Comparison of ENCODE assay signal across 8 cellular contexts in genomic region chr13:85798999-85799646, GRCh38. TPM values are rescaled to one million over a fixed set of nuclear protein-coding genes. Genes with fewer than 3 reads are reported as not detected.
DNase-seq lines count a peak whose midpoint lies in the region; ATAC-seq and TF ChIP-seq lines count a peak whose summit lies in the region.

A gene with protein sequence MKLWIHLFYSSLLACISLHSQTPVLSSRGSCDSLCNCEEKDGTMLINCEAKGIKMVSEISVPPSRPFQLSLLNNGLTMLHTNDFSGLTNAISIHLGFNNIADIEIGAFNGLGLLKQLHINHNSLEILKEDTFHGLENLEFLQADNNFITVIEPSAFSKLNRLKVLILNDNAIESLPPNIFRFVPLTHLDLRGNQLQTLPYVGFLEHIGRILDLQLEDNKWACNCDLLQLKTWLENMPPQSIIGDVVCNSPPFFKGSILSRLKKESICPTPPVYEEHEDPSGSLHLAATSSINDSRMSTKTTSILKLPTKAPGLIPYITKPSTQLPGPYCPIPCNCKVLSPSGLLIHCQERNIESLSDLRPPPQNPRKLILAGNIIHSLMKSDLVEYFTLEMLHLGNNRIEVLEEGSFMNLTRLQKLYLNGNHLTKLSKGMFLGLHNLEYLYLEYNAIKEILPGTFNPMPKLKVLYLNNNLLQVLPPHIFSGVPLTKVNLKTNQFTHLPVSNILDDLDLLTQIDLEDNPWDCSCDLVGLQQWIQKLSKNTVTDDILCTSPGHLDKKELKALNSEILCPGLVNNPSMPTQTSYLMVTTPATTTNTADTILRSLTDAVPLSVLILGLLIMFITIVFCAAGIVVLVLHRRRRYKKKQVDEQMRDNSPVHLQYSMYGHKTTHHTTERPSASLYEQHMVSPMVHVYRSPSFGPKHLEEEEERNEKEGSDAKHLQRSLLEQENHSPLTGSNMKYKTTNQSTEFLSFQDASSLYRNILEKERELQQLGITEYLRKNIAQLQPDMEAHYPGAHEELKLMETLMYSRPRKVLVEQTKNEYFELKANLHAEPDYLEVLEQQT (minus strand): TSS chr13:85799419. CDS start chr13:85796508, 2,911 bp downstream.

- H3K27me3 Mint-ChIP-seq in stimulated activated naive B cell treated with anti-CD40 and anti-IgM and Interleukin-4, amounts not matched to agents 10 μg/mL and 1 μg/mL and 100 μg/mL, for 72 hours: no peaks in the 10 kb centered on the region
- H3K27me3 Mint-ChIP-seq in effector memory CD8-positive, alpha-beta T cell: no peaks in the 10 kb centered on the region

- no peaks in the 10 kb centered on the region for H3K36me3 Mint-ChIP-seq in stimulated activated naive B cell treated with anti-CD40 and anti-IgM and Interleukin-4, amounts not matched to agents 10 μg/mL and 1 μg/mL and 100 μg/mL, for 72 hours
- no peaks in the 10 kb centered on the region for H3K36me3 Mint-ChIP-seq in effector memory CD8-positive, alpha-beta T cell (ENCODE audit: insufficient read depth)

- H3K4me1 ChIP-seq in BE2C: peaks cover 3% of the 10 kb centered on the region; the same call in 1 of the 2 replicates

- H3K27me3 ChIP-seq in BE2C: no peaks in the 10 kb centered on the region
- H3K27me3 ChIP-seq in kidney epithelial cell (ENCODE audit: control insufficient read depth, insufficient read depth, low read length): no peaks in the 10 kb centered on the region

- no peak for TF ChIP-seq POLR2A in NB4 (IDR thresholded peaks at IDR 0.05; ENCODE audit: extremely low read depth, insufficient read length)

- no peak within 1 kb of the TSS for H3K27ac Mint-ChIP-seq in stimulated activated naive B cell treated with anti-CD40 and anti-IgM and Interleukin-4, amounts not matched to agents 10 μg/mL and 1 μg/mL and 100 μg/mL, for 72 hours
- no peak within 1 kb of the TSS for H3K27ac Mint-ChIP-seq in effector memory CD8-positive, alpha-beta T cell

- DNase-seq in BE2C: peak; percentile 15
- peak; percentile 3 for DNase-seq in NB4 (ENCODE audit: low read depth)
- DNase-seq in kidney epithelial cell (ENCODE audit: low read depth): peak; percentile 49
- no peak for DNase-seq in stimulated activated naive B cell treated with anti-CD40 and anti-IgM and Interleukin-4, amounts not matched to agents 10 μg/mL and 1 μg/mL and 100 μg/mL, for 72 hours
- DNase-seq in SKM-1 (lab: John Stamatoyannopoulos, UW; ENCODE audit: unreplicated experiment): no peak
- no peak for DNase-seq in effector memory CD8-positive, alpha-beta T cell

- TF ChIP-seq CTCF in BE2C (IDR thresholded peaks at IDR 0.05; ENCODE audit: low read depth, low read length): peak; percentile 49
- no peak for TF ChIP-seq CTCF in NB4 (IDR thresholded peaks at IDR 0.05; ENCODE audit: low read depth, low read length)
- TF ChIP-seq CTCF in WI38 (IDR thresholded peaks at IDR 0.05; ENCODE audit: low read depth, low read length): no peak
- TF ChIP-seq CTCF in kidney epithelial cell (IDR thresholded peaks at IDR 0.05; ENCODE audit: insufficient read depth, low read length, poor library complexity, severe bottlenecking): peak; percentile 28

- no peak within 1 kb of the TSS for H3K4me3 Mint-ChIP-seq in stimulated activated naive B cell treated with anti-CD40 and anti-IgM and Interleukin-4, amounts not matched to agents 10 μg/mL and 1 μg/mL and 100 μg/mL, for 72 hours
- no peak within 1 kb of the TSS for H3K4me3 Mint-ChIP-seq in effector memory CD8-positive, alpha-beta T cell

- H3K4me3 ChIP-seq in BE2C (ENCODE audit: low read depth, low read length): peak within 1 kb of the TSS; percentile 9
- H3K4me3 ChIP-seq in NB4 (ENCODE audit: low read depth, low read length): no peak within 1 kb of the TSS
- peak within 1 kb of the TSS; percentile 59 for H3K4me3 ChIP-seq in WI38 (ENCODE audit: low read depth, low read length)
- no peak within 1 kb of the TSS for H3K4me3 ChIP-seq in kidney epithelial cell (ENCODE audit: low read depth, low read length)

- H3K4me1 Mint-ChIP-seq in stimulated activated naive B cell treated with anti-CD40 and anti-IgM and Interleukin-4, amounts not matched to agents 10 μg/mL and 1 μg/mL and 100 μg/mL, for 72 hours: no peaks in the 10 kb centered on the region
- no peaks in the 10 kb centered on the region for H3K4me1 Mint-ChIP-seq in effector memory CD8-positive, alpha-beta T cell (ENCODE audit: low read depth in 2 of 2)

- H3K36me3 ChIP-seq in BE2C (no peaks in the 10 kb centered on the region), kidney epithelial cell (ENCODE audit: control insufficient read depth, insufficient read depth, low read length) (no peaks in the 10 kb centered on the region)

- H3K9me3 ChIP-seq in BE2C: no peaks in the 10 kb centered on the region

- ATAC-seq in stimulated activated naive B cell treated with anti-CD40 and anti-IgM and Interleukin-4, amounts not matched to agents 10 μg/mL and 1 μg/mL and 100 μg/mL, for 72 hours (replicated peaks): no peak
- no peak for ATAC-seq in HG03520 (IDR thresholded peaks at IDR 0.05; ENCODE audit: unreplicated experiment)
- no peak for ATAC-seq in effector memory CD8-positive, alpha-beta T cell (replicated peaks)

- no peaks in the 10 kb centered on the region for H3K9me3 Mint-ChIP-seq in stimulated activated naive B cell treated with anti-CD40 and anti-IgM and Interleukin-4, amounts not matched to agents 10 μg/mL and 1 μg/mL and 100 μg/mL, for 72 hours
- peaks cover 5 to 9% of the 10 kb centered on the region in 2 donors for H3K9me3 Mint-ChIP-seq in effector memory CD8-positive, alpha-beta T cell

RNA-seq across cellular contexts. Expression of the gene that starts here (rescaled TPM):
- 1.1 TPM for polyA plus RNA-seq in BE2C (2012; ENCODE audit: insufficient read depth, insufficient read length, low read depth)
- total RNA-seq in kidney epithelial cell: not detected in 2 replicates

Comparison
In these comparisons a context has a peak if more than half of its experiments do, and no peak if none do; other contexts are left out.
1. Peak in DNase-seq in kidney epithelial cell; RNA of the gene not detected or under 1 TPM.
2. DNase-seq: peak in BE2C (single experiment) and NB4 (single experiment); none in stimulated activated naive B cell treated with anti-CD40 and anti-IgM and Interleukin-4, amounts not matched to agents 10 μg/mL and 1 μg/mL and 100 μg/mL, for 72 hours (single experiment), SKM-1 (single experiment) and effector memory CD8-positive, alpha-beta T cell (0 of 3).
3. H3K4me3 ChIP-seq: peak in BE2C (single experiment) and WI38 (single experiment); none in NB4 (single experiment) and kidney epithelial cell (single experiment).
4. CTCF ChIP-seq: peak in BE2C (single experiment) and kidney epithelial cell (single experiment); none in NB4 (single experiment) and WI38 (single experiment).